Comparison of ENCODE assay signal across 9 cellular contexts in genomic region chr19:37931941-37932655, GRCh38. TPM values are rescaled to one million over a fixed set of nuclear protein-coding genes. Genes with fewer than 3 reads are reported as not detected.
DNase-seq lines count a peak whose midpoint lies in the region; ATAC-seq and TF ChIP-seq lines count a peak whose summit lies in the region.
"Had no signal": no experiment of that assay in that cellular context is flagged by ENCODE, and none has a peak within 500 bp of the region (broad histone marks: within the 10 kb centered on the region; RNA-seq: fewer than 3 reads in every experiment).

No MANE protein-coding gene starts in this region.

- no peak for ATAC-seq in HG03108 (IDR thresholded peaks at IDR 0.05; ENCODE audit: unreplicated experiment)

- 15 to 25% (median 16%) methylated on average over 29 of the region's 29 CpGs for WGBS in ovary, 3 donors

- no peak for TF ChIP-seq EP300 in ovary (IDR thresholded peaks at IDR 0.05)

- peaks cover 3% of the 10 kb centered on the region; the same call in 1 of the 2 replicates for H3K36me3 ChIP-seq in WERI-Rb-1
- no peaks in the 10 kb centered on the region for H3K36me3 ChIP-seq in ovary

- peak overlapping the region; percentile 33; the same call in 1 of the 2 replicates for H3K27ac ChIP-seq in WERI-Rb-1
- H3K27ac ChIP-seq in ovary, result no peak overlapping the region

- H3K9me3 ChIP-seq in WERI-Rb-1 (ENCODE audit: severe bottlenecking) (peaks cover 4% of the 10 kb centered on the region), ovary (peaks cover 0 to 6% of the 10 kb centered on the region in 2 donors)

- TF ChIP-seq CTCF in WERI-Rb-1 (IDR thresholded peaks at IDR 0.05; ENCODE audit: low read depth, low read length) (no peak), ovary (IDR thresholded peaks at IDR 0.05) (no peak)

- H3K4me3 ChIP-seq in WERI-Rb-1 (ENCODE audit: low read depth, low read length) (no peak overlapping the region), ovary (no peak overlapping the region)

- no peaks in the 10 kb centered on the region for H3K4me1 ChIP-seq in ovary (ENCODE audit: insufficient read depth)

- DNase-seq in AG08396 (ENCODE audit: low spot score), result peak; percentile 69
- peak; percentile 41 for DNase-seq in NAMALWA (ENCODE audit: low spot score)
- peak; percentile 23 for DNase-seq in WERI-Rb-1
- peak; percentile 84 for DNase-seq in cardiac septum (ENCODE audit: low spot score)
- peak; percentile 9 to 50 (median 27) for DNase-seq in ovary
- no peak for DNase-seq in cortex of kidney (lab: John Stamatoyannopoulos, UW)

- no peaks in the 10 kb centered on the region for H3K27me3 ChIP-seq in WERI-Rb-1 (ENCODE audit: insufficient read depth, low read depth, severe bottlenecking)
- no peaks in the 10 kb centered on the region for H3K27me3 ChIP-seq in ovary

- TF ChIP-seq POLR2A in GM18526 (IDR thresholded peaks at IDR 0.05; ENCODE audit: extremely low read depth, insufficient read length) (peak; percentile 44), ovary (IDR thresholded peaks at IDR 0.05) (no peak)

- intact Hi-C loops in cardiac septum (cut with DNase I) (no loop called here), ovary (cut with DNase I) (no loop called here)

RNA-seq across cellular contexts. Expression of gene SIPA1L3, which starts 25.1 kb away (rescaled TPM):
- total RNA-seq in cardiac septum (14.0 TPM), ovary (10 to 100 TPM; 12.0 to 27.9 (median 19.5) TPM)
- polyA plus RNA-seq in ovary, result 10 to 100 TPM in 1 of 2 donors, 1 to 10 TPM in 1; 4.5 to 18.1 TPM

RNA-seq across cellular contexts. Expression of gene WDR87, which starts 25.7 kb away (rescaled TPM):
- not detected for total RNA-seq in cardiac septum
- not detected for total RNA-seq in ovary
- not detected for polyA plus RNA-seq in ovary
- total RNA-seq: glomerular endothelial cell had no signal
